ENCODE assay signal across 10 cellular contexts in the genomic region with DNA sequence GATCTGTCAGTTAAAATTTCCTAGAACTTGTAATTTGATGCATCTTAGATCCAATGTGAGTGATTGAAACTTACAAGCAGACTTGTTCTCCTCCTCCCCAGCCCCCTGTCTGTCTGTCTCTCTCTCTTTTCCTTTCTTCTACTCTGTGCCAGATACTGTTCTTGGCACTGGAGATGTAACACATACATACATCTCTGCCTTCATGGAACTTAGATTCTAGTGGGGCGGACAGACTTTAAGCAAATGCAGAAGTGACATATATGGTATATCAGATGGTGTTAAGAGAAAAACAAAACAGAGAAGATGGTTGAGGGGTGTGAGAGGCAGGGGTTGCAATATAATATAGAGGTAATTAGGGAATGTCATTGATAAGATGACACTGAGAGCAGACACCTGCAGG. TPM values are rescaled to one million over a fixed set of nuclear protein-coding genes. Genes with fewer than 3 reads are reported as not detected.
DNase-seq lines count a peak whose midpoint lies in the region; ATAC-seq and TF ChIP-seq lines count a peak whose summit lies in the region.
"Had no signal": no experiment of that assay in that cellular context is flagged by ENCODE, and none has a peak within 500 bp of the region (broad histone marks: within the 10 kb centered on the region; RNA-seq: fewer than 3 reads in every experiment).

No MANE protein-coding gene starts in this region.

- H3K36me3 Mint-ChIP-seq in CD4-positive, alpha-beta memory T cell = peaks cover 0 to 13% of the 10 kb centered on the region in 2 donors
- H3K36me3 Mint-ChIP-seq in activated B cell treated with CpG ODN at 0.5 μM for 24 hours (ENCODE audit: low read depth) (peaks cover 13% of the 10 kb centered on the region), HFFc6 (ENCODE audit: low read depth) (no peaks in the 10 kb centered on the region)
- H3K36me3 Mint-ChIP-seq: mesothelial cell of epicardium had no signal

- H3K4me3 Mint-ChIP-seq in CD4-positive, alpha-beta memory T cell = peak overlapping the region; percentile 79 to 93 (median 84)
- H3K4me3 Mint-ChIP-seq in activated B cell treated with CpG ODN at 0.5 μM for 24 hours (peak overlapping the region; percentile 67), HFFc6 (no peak overlapping the region)
- H3K4me3 Mint-ChIP-seq: mesothelial cell of epicardium had no signal

- peak overlapping the region in 1 of 2 donors; percentile 2 for H3K4me3 ChIP-seq in CD4-positive, alpha-beta memory T cell (ENCODE audit: low read length in 2 of 2)
- peak overlapping the region in 1 of 2 donors; percentile 29 for H3K4me3 ChIP-seq in mucosa of rectum (ENCODE audit: low read length in 2 of 2)

- no peaks in the 10 kb centered on the region for H3K27me3 ChIP-seq in CD4-positive, alpha-beta memory T cell (ENCODE audit: insufficient read depth, low read length)
- peaks cover 0 to 3% of the 10 kb centered on the region in 2 donors for H3K27me3 ChIP-seq in mucosa of rectum (ENCODE audit: control insufficient read depth in 2 of 2, insufficient read depth in 2 of 2, low read length in 2 of 2)

- ATAC-seq in GM18909 (IDR thresholded peaks at IDR 0.05; ENCODE audit: poor library complexity, unreplicated experiment) (peak; percentile 2), activated B cell treated with CpG ODN at 0.5 μM for 24 hours (ENCODE audit: low read depth) (peak; percentile 25)

- H3K27ac Mint-ChIP-seq in CD4-positive, alpha-beta memory T cell = peak overlapping the region; percentile 85 to 96 (median 93)
- peak overlapping the region; percentile 91 for H3K27ac Mint-ChIP-seq in activated B cell treated with CpG ODN at 0.5 μM for 24 hours
- no peak overlapping the region for H3K27ac Mint-ChIP-seq in HFFc6
- H3K27ac Mint-ChIP-seq: mesothelial cell of epicardium had no signal

- CTCF ChIA-PET in CD4-positive, alpha-beta memory T cell (lab: Charles Lee; ENCODE audit: partially characterized antibody) = interaction anchor here (0.7 kb wide), 1 partner anchor 518 kb away, joined by 3 read pairs; no protein-coding TSS in a partner anchor
- CTCF ChIA-PET in activated B cell treated with CpG ODN at 0.5 μM for 24 hours (lab: Charles Lee) = no interaction called here

- H3K36me3 ChIP-seq in CD4-positive, alpha-beta memory T cell (ENCODE audit: insufficient read depth, low read length) = no peaks in the 10 kb centered on the region
- H3K36me3 ChIP-seq in mucosa of rectum (ENCODE audit: control insufficient read depth in 2 of 2, insufficient read depth in 2 of 2, low read length in 2 of 2) = no peaks in the 10 kb centered on the region

- H3K4me1 Mint-ChIP-seq in CD4-positive, alpha-beta memory T cell = peaks cover 63 to 97% (median 78%) of the 10 kb centered on the region in 4 donors
- H3K4me1 Mint-ChIP-seq in activated B cell treated with CpG ODN at 0.5 μM for 24 hours (peaks cover 93% of the 10 kb centered on the region), HFFc6 (ENCODE audit: low read depth) (peaks cover 28% of the 10 kb centered on the region; the same call in 1 of the 2 replicates)

- intact Hi-C loops in CD4-positive, alpha-beta memory T cell (cut with micrococcal nuclease) = loop anchor here (1.0 to 10.0 kb wide), 2 partner anchors 13 to 159 kb away; a partner anchor contains a TSS
- intact Hi-C loops in activated B cell treated with CpG ODN at 0.5 μM for 24 hours (cut with micrococcal nuclease) = loop anchor here (1.0 kb wide), 4 partner anchors 10 to 106 kb away; no protein-coding TSS in a partner anchor

- POLR2A ChIA-PET in CD4-positive, alpha-beta memory T cell (lab: Charles Lee; ENCODE audit: partially characterized antibody) = interaction anchor here (0.9 to 5.9 kb wide), 5 partner anchors 10 to 31 kb away, joined by 3 to 39 read pairs (median 4); no protein-coding TSS in a partner anchor
- POLR2A ChIA-PET in activated B cell treated with CpG ODN at 0.5 μM for 24 hours (lab: Charles Lee) = interaction anchor here (0.8 to 2.6 kb wide), 6 partner anchors 10 to 120 kb away, joined by 3 to 16 read pairs (median 3); no protein-coding TSS in a partner anchor

- no peaks in the 10 kb centered on the region for H3K27me3 Mint-ChIP-seq in CD4-positive, alpha-beta memory T cell
- no peaks in the 10 kb centered on the region for H3K27me3 Mint-ChIP-seq in activated B cell treated with CpG ODN at 0.5 μM for 24 hours
- H3K27me3 Mint-ChIP-seq in HFFc6 (ENCODE audit: insufficient read depth) = peaks cover 6% of the 10 kb centered on the region

- DNase-seq in CD4-positive, alpha-beta memory T cell = no peak
- DNase-seq in activated B cell treated with CpG ODN at 0.5 μM for 24 hours (no peak), hippocampal formation (lab: John Stamatoyannopoulos, UW) (no peak), HFFc6 (no peak), kidney tubule cell (ENCODE audit: low spot score) (no peak)
- DNase-seq: DMS79, NCI-H187 had no signal

- peak overlapping the region; percentile 62 for H3K27ac ChIP-seq in CD4-positive, alpha-beta memory T cell (ENCODE audit: low read depth, low read length)
- peak overlapping the region; percentile 21 to 58 for H3K27ac ChIP-seq in mucosa of rectum (ENCODE audit: low read depth in 2 of 2, low read length in 2 of 2)

- H3K4me1 ChIP-seq in CD4-positive, alpha-beta memory T cell (ENCODE audit: insufficient read depth, low read length) = peaks cover 90% of the 10 kb centered on the region
- H3K4me1 ChIP-seq in mucosa of rectum (ENCODE audit: control insufficient read depth in 2 of 2, insufficient read depth in 2 of 2, low read length in 2 of 2) = peaks cover 5 to 13% of the 10 kb centered on the region in 2 donors

- no peak overlapping the region for H3K9ac ChIP-seq in mucosa of rectum (ENCODE audit: low read depth in 1 of 2, low read length in 2 of 2)

- no peaks in the 10 kb centered on the region for H3K9me3 ChIP-seq in CD4-positive, alpha-beta memory T cell (ENCODE audit: control insufficient read depth in 1 of 2, low read length in 2 of 2)
- H3K9me3 ChIP-seq in mucosa of rectum (ENCODE audit: control insufficient read depth in 2 of 2, low read length in 2 of 2) = no peaks in the 10 kb centered on the region

- H3K9me3 Mint-ChIP-seq in CD4-positive, alpha-beta memory T cell = no peaks in the 10 kb centered on the region
- H3K9me3 Mint-ChIP-seq in activated B cell treated with CpG ODN at 0.5 μM for 24 hours (no peaks in the 10 kb centered on the region), HFFc6 (no peaks in the 10 kb centered on the region)
- H3K9me3 Mint-ChIP-seq: mesothelial cell of epicardium had no signal

- TF ChIP-seq CTCF in activated B cell treated with CpG ODN at 0.5 μM for 24 hours (IDR thresholded peaks at IDR 0.05) (no peak), HFFc6 (IDR thresholded peaks at IDR 0.05) (no peak)

RNA-seq across cellular contexts. Expression of a gene that starts 6.6 kb away (rescaled TPM):
- 10 to 100 TPM; 55.1 to 55.8 TPM for total RNA-seq in CD4-positive, alpha-beta memory T cell
- 10 to 100 TPM; 63.8 to 64.6 TPM for polyA plus RNA-seq in CD4-positive, alpha-beta memory T cell
- 40.1 and 40.6 TPM in 2 replicates for total RNA-seq in activated B cell treated with CpG ODN at 0.5 μM for 24 hours
- total RNA-seq in HFFc6 (2021; fragmentation: NEBNext Ultra II Directional; extraction: Animal tissue kit (Norgen Biotek cat#: 25700)) = 1 to 10 TPM; 2.4 to 4.3 (median 3.8) TPM
